ENCODE assay signal across 8 cellular contexts in the genomic region with DNA sequence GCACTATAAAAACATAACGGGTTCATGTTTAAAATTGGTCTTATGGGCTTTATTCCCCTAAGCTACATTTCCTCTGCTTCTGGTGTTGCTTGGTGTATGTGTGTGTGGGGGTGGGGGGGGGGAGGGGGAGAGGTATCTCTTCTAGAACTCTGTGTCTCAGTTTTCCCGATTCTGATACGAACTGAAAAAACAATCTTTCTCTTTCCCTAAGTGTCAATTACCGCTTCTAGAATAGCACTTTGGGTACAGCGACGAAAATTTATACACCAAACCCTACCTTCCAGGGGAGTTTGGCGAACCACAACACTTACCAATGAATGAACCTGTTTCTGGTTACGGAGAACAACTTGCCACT. TPM values are rescaled to one million over a fixed set of nuclear protein-coding genes. Genes with fewer than 3 reads are reported as not detected.
DNase-seq lines count a peak whose midpoint lies in the region; ATAC-seq lines count a peak whose summit lies in the region.

No MANE protein-coding gene starts in this region.

- H3K4me1 Mint-ChIP-seq in stimulated activated naive CD8-positive, alpha-beta T cell treated with anti-CD3 and anti-CD28 coated beads, Interleukin-15, amount 100 ng/mL, for 72 hours, result peaks cover 44% of the 10 kb centered on the region

- H3K9me3 Mint-ChIP-seq in activated naive CD4-positive, alpha-beta T cell treated with anti-CD3 and anti-CD28 coated beads, Interleukin-2, amount 50 U/mL, for 72 hours, result no peaks in the 10 kb centered on the region
- H3K9me3 Mint-ChIP-seq in stimulated activated naive CD8-positive, alpha-beta T cell treated with anti-CD3 and anti-CD28 coated beads, Interleukin-15, amount 100 ng/mL, for 72 hours, result no peaks in the 10 kb centered on the region

- no peaks in the 10 kb centered on the region for H3K27me3 ChIP-seq in HUES64 (ENCODE audit: insufficient read depth, low read length)

- H3K27me3 Mint-ChIP-seq in stimulated activated naive CD8-positive, alpha-beta T cell treated with anti-CD3 and anti-CD28 coated beads, Interleukin-15, amount 100 ng/mL, for 72 hours, result no peaks in the 10 kb centered on the region

- H3K9ac ChIP-seq in HUES64 (ENCODE audit: low read depth, low read length), result peak overlapping the region; percentile 99

- peaks cover 42% of the 10 kb centered on the region for H3K36me3 ChIP-seq in HUES64 (ENCODE audit: insufficient read depth, low read length)

- no peak for ATAC-seq in activated naive CD4-positive, alpha-beta T cell treated with anti-CD3 and anti-CD28 coated beads, Interleukin-2, amount 50 U/mL, for 72 hours
- ATAC-seq in stimulated activated naive CD8-positive, alpha-beta T cell treated with anti-CD3 and anti-CD28 coated beads, Interleukin-15, amount 100 ng/mL, for 72 hours, result no peak
- no peak for ATAC-seq in HG03108 (IDR thresholded peaks at IDR 0.05; ENCODE audit: unreplicated experiment)
- ATAC-seq in GM18873 (IDR thresholded peaks at IDR 0.05; ENCODE audit: low FRiP score, unreplicated experiment), result no peak
- ATAC-seq in GM19452 (IDR thresholded peaks at IDR 0.05; ENCODE audit: unreplicated experiment), result no peak

- no peak for DNase-seq in activated naive CD4-positive, alpha-beta T cell treated with anti-CD3 and anti-CD28 coated beads, Interleukin-2, amount 50 U/mL, for 72 hours (ENCODE audit: low spot score in 2 of 2)
- no peak for DNase-seq in stimulated activated naive CD8-positive, alpha-beta T cell treated with anti-CD3 and anti-CD28 coated beads, Interleukin-15, amount 100 ng/mL, for 72 hours
- DNase-seq in activated gamma-delta T cell (lab: John Stamatoyannopoulos, UW), result no peak

- 9% methylated on average over 8 of the region's 8 CpGs for whole genome bisulfite sequencing in HUES64

- peaks cover 7% of the 10 kb centered on the region for H3K4me1 ChIP-seq in HUES64 (ENCODE audit: insufficient read depth, low read length)

- peak overlapping the region; percentile 98 to 99 for H3K27ac Mint-ChIP-seq in activated naive CD4-positive, alpha-beta T cell treated with anti-CD3 and anti-CD28 coated beads, Interleukin-2, amount 50 U/mL, for 72 hours
- peak overlapping the region; percentile 98 to 99 for H3K27ac Mint-ChIP-seq in stimulated activated naive CD8-positive, alpha-beta T cell treated with anti-CD3 and anti-CD28 coated beads, Interleukin-15, amount 100 ng/mL, for 72 hours

- H3K4me3 Mint-ChIP-seq in stimulated activated naive CD8-positive, alpha-beta T cell treated with anti-CD3 and anti-CD28 coated beads, Interleukin-15, amount 100 ng/mL, for 72 hours, result peak overlapping the region; percentile 93 to 98

- H3K4me3 ChIP-seq in HUES64 (ENCODE audit: low read length), result peak overlapping the region; percentile 95
- H3K4me3 ChIP-seq in iPS-18c (ENCODE audit: insufficient read depth, low read depth, low read length), result peak overlapping the region; percentile 99

- H3K27ac ChIP-seq in HUES64 (ENCODE audit: low read depth, low read length), result peak overlapping the region; percentile 95

- peaks cover 26 to 28% of the 10 kb centered on the region in 2 donors for H3K36me3 Mint-ChIP-seq in activated naive CD4-positive, alpha-beta T cell treated with anti-CD3 and anti-CD28 coated beads, Interleukin-2, amount 50 U/mL, for 72 hours

- H3K9me3 ChIP-seq in HUES64 (ENCODE audit: insufficient read depth, low read depth, low read length) (no peaks in the 10 kb centered on the region), iPS-18c (ENCODE audit: control insufficient read depth, insufficient read depth, low read length) (no peaks in the 10 kb centered on the region)

RNA-seq across cellular contexts. Expression of a gene that starts 0.6 kb away (rescaled TPM):
- polyA plus RNA-seq in HUES64 (2013, experiment 1 of 2), result 70.3 TPM
- polyA plus RNA-seq in HUES64 (2013, experiment 2 of 2), result 59.0 TPM
- 10 to 100 TPM; 76.8 to 95.7 TPM for total RNA-seq in activated naive CD4-positive, alpha-beta T cell treated with anti-CD3 and anti-CD28 coated beads, Interleukin-2, amount 50 U/mL, for 72 hours
